ENCODE assay signal across 14 cellular contexts in genomic region chr18:10121028-10121427, GRCh38.
A peak's percentile ranks its signal among the peaks of the same experiment; 100 is the strongest.
DNase-seq lines count a peak whose midpoint lies in the region; ATAC-seq and TF ChIP-seq lines count a peak whose summit lies in the region.
"Had no signal": no experiment of that assay in that cellular context is flagged by ENCODE, and none has a peak within 500 bp of the region (broad histone marks: within the 10 kb centered on the region; RNA-seq: fewer than 3 reads in every experiment).

No MANE protein-coding gene starts in this region.

- H3K4me3 ChIP-seq in cardiac muscle cell = no peak overlapping the region
- no peak overlapping the region for H3K4me3 ChIP-seq in IMR-90 (ENCODE audit: insufficient read depth, low read depth, low read length)
- H3K4me3 ChIP-seq in esophagus squamous epithelium = no peak overlapping the region
- H3K4me3 ChIP-seq: GM12878 had no signal

- no CpG with 5 or more reads among the region's 1 CpG for WGBS in IMR-90 (ENCODE audit: extremely low coverage in 2 of 2, insufficient read length in 1 of 2), 2 experiments
- WGBS in esophagus squamous epithelium, 2 donors = 74 to 83% methylated on average over 1 of the region's 1 CpG

- no peak overlapping the region for H2BK5ac ChIP-seq in IMR-90 (ENCODE audit: low read depth, low read length, poor library complexity, severe bottlenecking)

- H4K8ac ChIP-seq in IMR-90 (ENCODE audit: low read depth in 2 of 2, low read length in 2 of 2) = no peak overlapping the region

- H4K91ac ChIP-seq in IMR-90 (ENCODE audit: insufficient read depth, low read depth, low read length) = no peak overlapping the region

- no peak for TF ChIP-seq CTCF in cardiac muscle cell (IDR thresholded peaks at IDR 0.05; ENCODE audit: low read depth, low read length)
- TF ChIP-seq CTCF in IMR-90 (conservative IDR thresholded peaks at IDR 0.05; ENCODE audit: low read depth, low read length) = no peak
- no peak for TF ChIP-seq CTCF in foreskin keratinocyte (conservative IDR thresholded peaks at IDR 0.05)
- no peak for TF ChIP-seq CTCF in esophagus squamous epithelium (IDR thresholded peaks at IDR 0.05)

- no peak overlapping the region for H3K23ac ChIP-seq in IMR-90 (ENCODE audit: low read depth, low read length)

- no peak overlapping the region for H2BK120ac ChIP-seq in IMR-90 (ENCODE audit: low read depth, low read length)

- DNase-seq in cardiac muscle cell (ENCODE audit: low read depth in 1 of 2, low spot score in 1 of 2) (no peak), cardiac septum (ENCODE audit: low spot score) (no peak), IMR-90 (peak; percentile 37), foreskin keratinocyte (no peak), esophagus squamous epithelium (lab: John Stamatoyannopoulos, UW) (no peak), kidney tubule cell (ENCODE audit: low spot score) (no peak)
- DNase-seq: C1 segment of cervical spinal cord; Calu3; CD4-positive, alpha-beta T cell; DMS 273 treated with DMSO at 0.1 percent for 48 hours; GOT3; H9 had no signal

- no peaks in the 10 kb centered on the region for H3K9me3 ChIP-seq in cardiac muscle cell (ENCODE audit: low read depth)
- no peaks in the 10 kb centered on the region for H3K9me3 ChIP-seq in IMR-90 (ENCODE audit: control insufficient read depth, insufficient read depth, low read length)
- peaks cover 0 to 6% (median 4%) of the 10 kb centered on the region in 3 donors for H3K9me3 ChIP-seq in esophagus squamous epithelium

- intact Hi-C loops in cardiac septum (cut with DNase I) (loop anchor here (5.0 kb wide), 1 partner anchor 59 kb away; no protein-coding TSS in a partner anchor), IMR-90 (cut with micrococcal nuclease) (loop anchor here (5.0 kb wide), 2 partner anchors 104 to 401 kb away; no protein-coding TSS in a partner anchor), esophagus squamous epithelium (cut with DNase I) (no loop called here)

- H3K9me1 ChIP-seq in IMR-90 (ENCODE audit: insufficient read depth, low read length) = peaks cover 6% of the 10 kb centered on the region; the same call in 1 of the 2 replicates

- H3K27me3 ChIP-seq in cardiac muscle cell = no peaks in the 10 kb centered on the region
- H3K27me3 ChIP-seq in IMR-90 (ENCODE audit: control insufficient read depth, insufficient read depth, low read length) = no peaks in the 10 kb centered on the region; the same call in 1 of the 2 replicates
- H3K27me3 ChIP-seq in foreskin keratinocyte = no peaks in the 10 kb centered on the region
- H3K27me3 ChIP-seq in esophagus squamous epithelium = no peaks in the 10 kb centered on the region

- ATAC-seq in IMR-90 (ENCODE audit: low read depth) (peak; percentile 30; the same call in 1 of the 2 replicates), foreskin keratinocyte (no peak), HG02938 (IDR thresholded peaks at IDR 0.05; ENCODE audit: unreplicated experiment) (no peak)
- ATAC-seq: GM12878 had no signal

- TF ChIP-seq POLR2A in IMR-90 (IDR thresholded peaks at IDR 0.05; ENCODE audit: low read depth, low read length) (no peak), esophagus squamous epithelium (IDR thresholded peaks at IDR 0.05) (no peak)

- no peak overlapping the region for H3K4ac ChIP-seq in IMR-90 (ENCODE audit: low read depth, low read length)

- H3K4me1 ChIP-seq in cardiac muscle cell (ENCODE audit: low read depth) = peaks cover 29% of the 10 kb centered on the region
- peaks cover 14% of the 10 kb centered on the region for H3K4me1 ChIP-seq in IMR-90 (ENCODE audit: control insufficient read depth, insufficient read depth, low read length)
- peaks cover 16% of the 10 kb centered on the region for H3K4me1 ChIP-seq in foreskin keratinocyte
- H3K4me1 ChIP-seq in esophagus squamous epithelium = peaks cover 4 to 37% (median 13%) of the 10 kb centered on the region in 3 donors

- H4K20me1 ChIP-seq in IMR-90 (ENCODE audit: insufficient read depth, low read length) = no peaks in the 10 kb centered on the region; the same call in 1 of the 2 replicates

- BruUV-seq in IMR-90 (replicated peaks; lab: Mats Ljungman, UMichigan) = no TSS peak

- H2BK15ac ChIP-seq in IMR-90 (ENCODE audit: low read depth, low read length) = no peak overlapping the region

- H4K5ac ChIP-seq in IMR-90 (ENCODE audit: low read depth, low read length) = no peak overlapping the region

- H3K56ac ChIP-seq in IMR-90 (ENCODE audit: extremely low read depth, insufficient read depth, low read length) = no peak overlapping the region

- peak overlapping the region; percentile 44 for H3K4me2 ChIP-seq in IMR-90 (ENCODE audit: low read depth, low read length)

- no peak overlapping the region for H2AK5ac ChIP-seq in IMR-90 (ENCODE audit: low read depth, low read length)

- in situ Hi-C loops in IMR-90 (cut with MboI; ENCODE audit: low sequenced_read_pairs) = no loop called here

- no peaks in the 10 kb centered on the region for H3K79me1 ChIP-seq in IMR-90 (ENCODE audit: low read depth in 1 of 2, low read length in 2 of 2)

- H2AK9ac ChIP-seq in IMR-90 (replicated peaks; ENCODE audit: low read depth, low read length, poor library complexity) = no peak overlapping the region

- TF ChIP-seq RAD21 in IMR-90 (IDR thresholded peaks at IDR 0.05; ENCODE audit: low read length) = no peak

- H3K27ac ChIP-seq in cardiac muscle cell = peak overlapping the region; percentile 77
- H3K27ac ChIP-seq in IMR-90 (ENCODE audit: insufficient read depth, low read length) = no peak overlapping the region
- peak overlapping the region; percentile 12 for H3K27ac ChIP-seq in foreskin keratinocyte
- H3K27ac ChIP-seq in esophagus squamous epithelium = no peak overlapping the region

- no peak overlapping the region for H3K18ac ChIP-seq in IMR-90 (ENCODE audit: low read depth, low read length)

- H2AFZ ChIP-seq in IMR-90 (replicated peaks; ENCODE audit: low read length, poor library complexity) = no peak overlapping the region

- H3K9ac ChIP-seq in IMR-90 (ENCODE audit: low read depth, low read length) = no peak overlapping the region

- CTCF ChIA-PET in IMR-90 (lab: Yijun Ruan, JAX) = no interaction called here

- dilution Hi-C loops in IMR-90 (cut with HindIII; ENCODE audit: low sequenced_read_pairs, unreplicated experiment) = no loop called here

- no peak overlapping the region for H3K14ac ChIP-seq in IMR-90 (replicated peaks; ENCODE audit: low read depth, low read length)

- POLR2A ChIA-PET in IMR-90 (lab: Charles Lee; ENCODE audit: unreplicated experiment) = no interaction called here

- no peak overlapping the region for H2BK20ac ChIP-seq in IMR-90 (ENCODE audit: low read depth, low read length)

- H3K36me3 ChIP-seq in cardiac muscle cell = no peaks in the 10 kb centered on the region
- no peaks in the 10 kb centered on the region for H3K36me3 ChIP-seq in IMR-90 (ENCODE audit: control insufficient read depth, insufficient read depth, low read length)
- H3K36me3 ChIP-seq in esophagus squamous epithelium = no peaks in the 10 kb centered on the region

TF ChIP-seq in IMR-90, 13 proteins besides CTCF, POLR2A, EP300 and RAD21:
- TF ChIP-seq BHLHE40 (IDR thresholded peaks at IDR 0.05; ENCODE audit: low read depth, low read length) = no peak
- no peak for TF ChIP-seq FOS (IDR thresholded peaks at IDR 0.05; ENCODE audit: low read depth, low read length)
- no peak for TF ChIP-seq RCOR1 (IDR thresholded peaks at IDR 0.05; ENCODE audit: insufficient replicate concordance, low read length)
- no peak for TF ChIP-seq MAFK (IDR thresholded peaks at IDR 0.05; ENCODE audit: low read depth, low read length)
- TF ChIP-seq RFX5 (IDR thresholded peaks at IDR 0.05; ENCODE audit: low read depth, low read length) = no peak

Comparison
In these comparisons a context has a peak if more than half of its experiments do, and no peak if none do; other contexts are left out.
1. H3K27ac ChIP-seq: peak in cardiac muscle cell (single experiment) and foreskin keratinocyte (single experiment); none in IMR-90 (single experiment) and esophagus squamous epithelium (0 of 4).